In the genomic region with DNA sequence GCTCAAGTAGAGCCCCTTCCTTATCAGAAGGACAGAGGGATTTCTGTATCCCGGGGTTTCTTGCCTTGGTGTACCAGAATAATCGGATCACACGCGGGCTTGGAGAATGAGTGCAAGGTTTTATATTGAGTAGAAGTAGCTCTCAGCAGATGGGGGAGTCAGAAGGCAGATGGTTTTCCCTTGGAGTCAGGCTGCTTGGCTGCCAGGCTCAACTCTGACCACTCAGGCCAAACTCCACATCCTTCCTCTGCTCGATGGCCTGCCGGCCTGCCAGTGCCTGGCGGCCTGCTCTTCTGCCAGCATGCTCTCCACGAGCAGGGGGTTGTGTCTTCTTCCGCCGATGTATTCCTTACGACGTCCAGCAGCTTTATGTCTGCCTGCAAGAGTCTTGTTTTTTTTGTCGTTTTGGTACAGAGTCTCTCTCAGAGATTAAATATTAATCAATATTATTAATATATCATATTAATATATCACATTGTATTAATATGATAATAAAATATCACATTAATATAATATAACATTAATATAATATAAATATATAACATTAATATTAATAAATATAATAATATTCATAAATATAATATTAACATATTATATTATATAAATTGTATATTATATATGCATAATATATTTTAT, we compare ENCODE assay signal across 19 cellular contexts.
"Had no signal": no experiment of that assay in that cellular context is flagged by ENCODE, and none has a peak within 500 bp of the region (broad histone marks: within the 10 kb centered on the region; RNA-seq: fewer than 3 reads in every experiment).

No MANE protein-coding gene starts in this region.

- H3K27me3 Mint-ChIP-seq: activated CD4-positive, alpha-beta memory T cell treated with anti-CD3 and anti-CD28 coated beads for 36 hours had no signal

- H3K4me1 Mint-ChIP-seq: activated T-helper 17 cell treated with anti-CD3 and anti-CD28 coated beads, Interleukin-2, amount 50 U/mL, for 72 hours; naive B cell; stimulated activated naive CD8-positive, alpha-beta T cell treated with anti-CD3 and anti-CD28 coated beads, Interleukin-15, amount 100 ng/mL, for 72 hours had no signal

- H3K9me3 Mint-ChIP-seq: activated CD4-positive, alpha-beta memory T cell treated with anti-CD3 and anti-CD28 coated beads for 36 hours; activated naive CD8-positive, alpha-beta T cell treated with anti-CD3 and anti-CD28 coated beads for 36 hours; activated T-helper 17 cell treated with anti-CD3 and anti-CD28 coated beads, Interleukin-2, amount 50 U/mL, for 72 hours; effector memory CD8-positive, alpha-beta T cell; naive B cell; stimulated activated naive CD8-positive, alpha-beta T cell treated with anti-CD3 and anti-CD28 coated beads, Interleukin-15, amount 100 ng/mL, for 72 hours had no signal

- H3K27ac Mint-ChIP-seq: activated CD4-positive, alpha-beta memory T cell treated with anti-CD3 and anti-CD28 coated beads for 36 hours; activated naive CD8-positive, alpha-beta T cell treated with anti-CD3 and anti-CD28 coated beads for 36 hours; activated T-helper 17 cell treated with anti-CD3 and anti-CD28 coated beads, Interleukin-2, amount 50 U/mL, for 72 hours; effector memory CD8-positive, alpha-beta T cell; naive B cell had no signal

- H3K4me3 Mint-ChIP-seq: activated CD4-positive, alpha-beta memory T cell treated with anti-CD3 and anti-CD28 coated beads for 36 hours; activated naive CD8-positive, alpha-beta T cell treated with anti-CD3 and anti-CD28 coated beads for 36 hours; activated T-helper 17 cell treated with anti-CD3 and anti-CD28 coated beads, Interleukin-2, amount 50 U/mL, for 72 hours; effector memory CD8-positive, alpha-beta T cell; naive B cell; stimulated activated naive CD8-positive, alpha-beta T cell treated with anti-CD3 and anti-CD28 coated beads, Interleukin-15, amount 100 ng/mL, for 72 hours had no signal

- DNase-seq: activated CD4-positive, alpha-beta memory T cell treated with anti-CD3 and anti-CD28 coated beads for 36 hours; activated naive CD4-positive, alpha-beta T cell; activated naive CD8-positive, alpha-beta T cell treated with anti-CD3 and anti-CD28 coated beads for 36 hours; activated T-cell treated with anti-CD3 and anti-CD28 coated beads, Interleukin-2, amount 50 U/mL, for 1 hour; amniotic stem cell; effector memory CD8-positive, alpha-beta T cell; foreskin melanocyte; mesenchymal stem cell; mucosa of descending colon; naive B cell; pancreas; right lobe of liver; small intestine; stimulated activated CD4-positive, alpha-beta T cell treated with anti-CD3 and anti-CD28 coated beads, Interleukin-15, amount 100 ng/mL, for 24 hours; stimulated activated CD4-positive, alpha-beta T cell treated with anti-CD3 and anti-CD28 coated beads, Interleukin-4, amount 100 ng/mL, for 1 hour; stimulated activated naive CD8-positive, alpha-beta T cell treated with anti-CD3 and anti-CD28 coated beads, Interleukin-15, amount 100 ng/mL, for 72 hours; transverse colon; uterus had no signal

- H3K36me3 Mint-ChIP-seq: activated CD4-positive, alpha-beta memory T cell treated with anti-CD3 and anti-CD28 coated beads for 36 hours; activated naive CD8-positive, alpha-beta T cell treated with anti-CD3 and anti-CD28 coated beads for 36 hours; naive B cell had no signal

- ATAC-seq: activated T-helper 17 cell treated with anti-CD3 and anti-CD28 coated beads, Interleukin-2, amount 50 U/mL, for 72 hours; effector memory CD8-positive, alpha-beta T cell; mucosa of descending colon; pancreas; right lobe of liver; stimulated activated naive CD8-positive, alpha-beta T cell treated with anti-CD3 and anti-CD28 coated beads, Interleukin-15, amount 100 ng/mL, for 72 hours had no signal
